Comparison of ENCODE assay signal across 36 cellular contexts in the genomic region with DNA sequence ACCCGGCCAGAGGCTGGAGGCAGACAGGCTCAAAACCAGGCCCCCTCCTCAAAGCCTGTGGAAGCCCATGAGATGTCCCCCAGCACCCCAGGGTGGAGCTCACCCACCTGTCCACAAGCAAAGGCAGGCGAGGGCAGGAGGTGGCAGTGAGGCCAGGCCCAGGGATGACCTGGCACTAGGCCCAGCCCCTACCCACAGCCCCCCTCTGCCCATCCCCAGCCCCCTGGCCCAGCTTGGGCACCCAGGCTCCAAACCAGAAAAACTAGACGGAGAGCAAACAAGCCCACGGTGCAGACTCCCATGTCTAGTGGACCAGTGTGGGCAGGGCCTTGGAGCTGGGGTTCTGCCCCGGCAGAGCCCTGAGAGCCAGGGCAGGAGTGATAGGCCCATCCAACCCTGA. TPM values are rescaled to one million over a fixed set of nuclear protein-coding genes. Genes with fewer than 3 reads are reported as not detected.
"Had no signal": no experiment of that assay in that cellular context is flagged by ENCODE, and none has a peak within 500 bp of the region (broad histone marks: within the 10 kb centered on the region; RNA-seq: fewer than 3 reads in every experiment).

No MANE protein-coding gene starts in this region.

- H3K36me3 ChIP-seq: MG63 had no signal

- H3K4me3 ChIP-seq: MG63 had no signal

- H3K27me3 ChIP-seq: MG63 had no signal

- DNase-seq: Karpas-422, Kasumi-1, MG63, MM.1S, MV-4-11, NCI-H1048, NCI-H1092, NCI-H1092 treated with DMSO at 0.1 percent for 48 hours, NCI-H1105, NCI-H1105 treated with DMSO at 0.1 percent for 48 hours, NCI-H1417, NCI-H1417 treated with DMSO at 0.1 percent for 48 hours, NCI-H1436, NCI-H1436 treated with DMSO at 0.1 percent for 48 hours, NCI-H146, NCI-H1694, NCI-H1694 treated with DMSO at 0.1 percent for 48 hours, NCI-H187, NCI-H187 treated with DMSO at 0.1 percent for 48 hours, NCI-H1930, NCI-H2029, NCI-H2029 treated with DMSO at 0.1 percent for 48 hours, NCI-H2081, NCI-H2081 treated with DMSO at 0.1 percent for 48 hours, NCI-H2107, NCI-H2171, NCI-H2171 treated with DMSO at 0.1 percent for 48 hours, NCI-H2227 treated with DMSO at 0.1 percent for 48 hours, NCI-H226, NCI-H345, NCI-H446, NCI-H446 treated with DMSO at 0.1 percent for 48 hours, NCI-H510A, NCI-H510A treated with DMSO at 0.1 percent for 48 hours, NCI-H524 had no signal

- H3K9me3 ChIP-seq: MG63 had no signal

RNA-seq across cellular contexts. Expression of gene TBX1, which starts 17.0 kb away (rescaled TPM):
- total RNA-seq: MCF 10A had no signal
